Comparison of ENCODE assay signal across 8 cellular contexts in genomic region chr17:78416791-78417530, GRCh38. TPM values are rescaled to one million over a fixed set of nuclear protein-coding genes. Genes with fewer than 3 reads are reported as not detected.
DNase-seq lines count a peak whose midpoint lies in the region; ATAC-seq and TF ChIP-seq lines count a peak whose summit lies in the region.

No MANE protein-coding gene starts in this region.

- in situ Hi-C loops in ACHN (cut with HindIII; ENCODE audit: low pct_ligation_motif_present, low pct_unique_long_range_greater_than_20kb, low sequenced_read_pairs) = no loop called here

- TF ChIP-seq CTCF in lower lobe of right lung (IDR thresholded peaks at IDR 0.05) (no peak), BE2C (IDR thresholded peaks at IDR 0.05; ENCODE audit: low read depth, low read length) (no peak)

- H3K4me3 ChIP-seq in lower lobe of right lung (peak overlapping the region; percentile 22), BE2C (ENCODE audit: low read depth, low read length) (no peak overlapping the region)

- intact Hi-C loops in lower lobe of right lung (cut with DNase I) = no loop called here

- H3K9me3 ChIP-seq in lower lobe of right lung = no peaks in the 10 kb centered on the region
- no peaks in the 10 kb centered on the region for H3K9me3 ChIP-seq in BE2C

- H3K4me1 ChIP-seq in lower lobe of right lung = peaks cover 100% of the 10 kb centered on the region
- H3K4me1 ChIP-seq in BE2C = no peaks in the 10 kb centered on the region

- H3K27me3 ChIP-seq in lower lobe of right lung (ENCODE audit: low read depth) (no peaks in the 10 kb centered on the region), BE2C (no peaks in the 10 kb centered on the region)

- H3K27ac ChIP-seq in caudate nucleus (ENCODE audit: low read depth, low read length) = peak overlapping the region; percentile 89
- peak overlapping the region; percentile 91 for H3K27ac ChIP-seq in lower lobe of right lung
- H3K27ac ChIP-seq in temporal lobe (ENCODE audit: low read depth, low read length) = peak overlapping the region; percentile 62

- DNase-seq in SIG-M5 treated with dmso at 0.1 percent for 504 hours (lab: John Stamatoyannopoulos, UW; ENCODE audit: unreplicated experiment) = peak; percentile 44
- DNase-seq in SIG-M5 (lab: John Stamatoyannopoulos, UW) = no peak
- no peak for DNase-seq in caudate nucleus (lab: John Stamatoyannopoulos, UW)
- no peak for DNase-seq in lower lobe of right lung
- DNase-seq in NCI-H2171 treated with DMSO at 0.1 percent for 48 hours (lab: John Stamatoyannopoulos, UW) = no peak
- no peak for DNase-seq in BE2C
- DNase-seq in ACHN = no peak

- H3K36me3 ChIP-seq in lower lobe of right lung (peaks cover 48% of the 10 kb centered on the region), BE2C (peaks cover 30% of the 10 kb centered on the region)

- ATAC-seq in lower lobe of right lung = peak; percentile 70 to 72

RNA-seq across cellular contexts. Expression of gene PGS1, which starts 38.5 kb away (rescaled TPM):
- total RNA-seq in lower lobe of right lung (90.9 TPM), temporal lobe (26.8 TPM)
- polyA plus RNA-seq in BE2C (2012; ENCODE audit: insufficient read depth, insufficient read length, low read depth) = 66.0 TPM

RNA-seq across cellular contexts. Expression of gene SOCS3, which starts 57.1 kb away (rescaled TPM):
- total RNA-seq in lower lobe of right lung = 69.5 TPM
- 3.2 TPM for total RNA-seq in temporal lobe
- polyA plus RNA-seq in BE2C (2012; ENCODE audit: insufficient read depth, insufficient read length, low read depth) = 0.52 TPM

Comparison
In these comparisons a context has a peak if more than half of its experiments do, and no peak if none do; other contexts are left out.
1. RNA of gene SOCS3, which starts 57.1 kb away (total RNA-seq): 69.5 TPM in lower lobe of right lung (single experiment); 3.2 TPM in temporal lobe (single experiment); every median in the first group is over 10 times any median in the second.
2. Peak in every context shown above with its lines, with median percentiles within 50 percentile points of each other: H3K27ac ChIP-seq.